Comparison of ENCODE assay signal across 27 cellular contexts in the genomic region with DNA sequence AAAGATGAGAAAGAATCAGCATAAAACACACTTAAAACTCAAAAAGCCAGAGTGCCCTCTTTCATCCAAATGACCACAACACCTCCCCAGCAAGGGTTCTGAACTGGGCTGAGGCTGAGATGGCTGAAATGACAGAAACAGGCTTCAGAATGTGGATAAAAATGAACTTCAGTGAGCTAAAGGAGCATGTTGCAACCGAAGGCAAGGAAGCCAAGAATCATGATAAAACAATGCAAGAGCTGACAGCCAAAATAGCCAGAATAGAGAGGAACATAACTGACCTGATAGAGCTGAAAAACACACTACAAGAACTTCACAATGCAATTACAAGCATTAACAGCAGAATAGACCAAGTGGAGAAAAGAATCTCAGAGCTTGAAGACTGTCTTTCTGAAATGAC. TPM values are rescaled to one million over a fixed set of nuclear protein-coding genes. Genes with fewer than 3 reads are reported as not detected.
"Had no signal": no experiment of that assay in that cellular context is flagged by ENCODE, and none has a peak within 500 bp of the region (broad histone marks: within the 10 kb centered on the region; RNA-seq: fewer than 3 reads in every experiment).

No MANE protein-coding gene starts in this region.

- H3K9me3 ChIP-seq: testis, uterus had no signal

- H3K4me3 ChIP-seq: dorsolateral prefrontal cortex, gastroesophageal sphincter, spleen, testis, uterus had no signal

- H3K36me3 Mint-ChIP-seq: activated CD4-positive, alpha-beta memory T cell treated with anti-CD3 and anti-CD28 coated beads for 36 hours; natural killer cell had no signal

- H3K27me3 Mint-ChIP-seq: progenitor cell of endocrine pancreas had no signal

- H3K27me3 ChIP-seq: brain microvascular endothelial cell, testis, uterus had no signal

- H3K9me3 Mint-ChIP-seq: natural killer cell had no signal

- H3K36me3 ChIP-seq: brain microvascular endothelial cell, gastroesophageal sphincter, spleen, uterus had no signal

- H3K4me1 ChIP-seq: gastroesophageal sphincter, spleen, testis, uterus had no signal

- DNase-seq: activated CD4-positive, alpha-beta memory T cell treated with anti-CD3 and anti-CD28 coated beads for 36 hours; activated CD4-positive, alpha-beta T cell treated with anti-CD3 and anti-CD28 coated beads for 4 hours; activated CD4-positive, CD25-positive, alpha-beta regulatory T cell; activated naive CD4-positive, alpha-beta T cell treated with anti-CD3 and anti-CD28 coated beads, Interleukin-2, amount 50 U/mL, for 16 hours; activated naive CD8-positive, alpha-beta T cell treated with anti-CD3 and anti-CD28 coated beads, Interleukin-2, amount 50 U/mL, for 24 hours; activated T-cell treated with anti-CD3 and anti-CD28 coated beads, Interleukin-2, amount 50 U/mL, for 48 hours; aorta; brain microvascular endothelial cell; central memory CD4-positive, alpha-beta T cell; dorsolateral prefrontal cortex; head of caudate nucleus; hypothalamus; left ventricle myocardium superior; midbrain; natural killer cell; retina; spleen; stimulated activated CD4-positive, alpha-beta T cell treated with anti-CD3 and anti-CD28 coated beads, Interleukin-4, amount 100 ng/mL, for 1 hour; stimulated activated naive CD4-positive, alpha-beta T cell; T-helper 17 cell; testis; trophoblast cell; uterus had no signal

- H3K27ac Mint-ChIP-seq: activated CD4-positive, alpha-beta memory T cell treated with anti-CD3 and anti-CD28 coated beads for 36 hours; activated naive CD8-positive, alpha-beta T cell treated with anti-CD3 and anti-CD28 coated beads, Interleukin-2, amount 50 U/mL, for 24 hours; natural killer cell; progenitor cell of endocrine pancreas; T-helper 17 cell had no signal

- H3K27ac ChIP-seq: brain microvascular endothelial cell, dorsolateral prefrontal cortex, gastroesophageal sphincter, spleen, testis, uterus had no signal

- H3K4me3 Mint-ChIP-seq: activated CD4-positive, alpha-beta memory T cell treated with anti-CD3 and anti-CD28 coated beads for 36 hours; activated naive CD8-positive, alpha-beta T cell treated with anti-CD3 and anti-CD28 coated beads, Interleukin-2, amount 50 U/mL, for 24 hours; natural killer cell; T-helper 17 cell had no signal

RNA-seq across cellular contexts. Expression of a gene that starts 12.2 kb away (rescaled TPM):
- total RNA-seq: aorta, fibroblast of lung, gastroesophageal sphincter, osteocyte, uterus had no signal
- polyA plus RNA-seq: aorta, fibroblast of lung had no signal
